8 cellular contexts compared by ENCODE assay signal in the genomic region with DNA sequence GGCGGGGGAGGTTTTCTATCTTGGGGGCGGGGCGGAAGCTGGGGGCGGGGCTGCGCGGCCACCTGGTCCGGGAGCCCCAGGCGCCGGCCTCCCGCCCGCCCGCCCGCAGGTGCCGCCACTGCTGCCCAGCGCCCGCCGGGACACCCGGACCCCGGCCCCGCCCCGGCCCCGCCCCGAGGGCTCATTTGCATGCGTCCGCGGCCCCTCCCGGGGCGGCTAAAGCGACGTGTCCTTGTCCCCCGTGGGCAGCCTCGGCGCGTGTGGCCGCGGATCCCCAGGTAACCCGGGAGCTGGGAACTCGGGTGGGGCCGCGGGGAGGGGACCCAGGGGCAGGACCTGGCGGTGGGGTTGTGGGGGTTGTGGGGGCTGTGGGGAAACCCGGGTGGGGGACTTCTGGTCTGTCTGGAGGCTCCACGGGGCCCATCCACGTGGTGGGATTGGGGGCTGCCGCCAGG. TPM values are rescaled to one million over a fixed set of nuclear protein-coding genes. Genes with fewer than 3 reads are reported as not detected.
DNase-seq lines count a peak whose midpoint lies in the region; ATAC-seq, FAIRE-seq and TF ChIP-seq lines count a peak whose summit lies in the region.

A gene (plus strand): TSS at position 219 of the 455 bp plus-strand sequence. CDS start 871 bp downstream, outside the sequence.

- H3K36me3 ChIP-seq in ACC112 (ENCODE audit: insufficient read depth, low read length) (no peaks in the 10 kb centered on the region), PC-3 (ENCODE audit: low read depth, low read length) (no peaks in the 10 kb centered on the region), colonic mucosa (peaks cover 3% of the 10 kb centered on the region)

- H3K4me1 ChIP-seq in ACC112 (ENCODE audit: control insufficient read depth, insufficient read depth, low read length, unreplicated experiment) (no peaks in the 10 kb centered on the region), PC-3 (ENCODE audit: insufficient read depth, low read length) (no peaks in the 10 kb centered on the region), colonic mucosa (no peaks in the 10 kb centered on the region)

- no peak within 1 kb of the TSS for H3K27ac ChIP-seq in ACC112 (ENCODE audit: low read depth, low read length)
- H3K27ac ChIP-seq in PC-3 (ENCODE audit: low read length): no peak within 1 kb of the TSS
- H3K27ac ChIP-seq in colonic mucosa: no peak within 1 kb of the TSS

- H2AFZ ChIP-seq in ACC112 (ENCODE audit: low read length, unreplicated experiment) (no peak within 1 kb of the TSS), PC-3 (ENCODE audit: low read length) (peak within 1 kb of the TSS; percentile 26; the same call in 1 of the 2 replicates)

- H3K27me3 ChIP-seq in ACC112 (ENCODE audit: insufficient read depth, low read length) (no peaks in the 10 kb centered on the region), PC-3 (ENCODE audit: low read length) (no peaks in the 10 kb centered on the region), colonic mucosa (no peaks in the 10 kb centered on the region)

- POLR2A ChIA-PET in PC-3 (lab: Charles Lee; ENCODE audit: unreplicated experiment): no interaction called here

- H3K4me3 ChIP-seq in ACC112 (ENCODE audit: low read depth, low read length) (0 out of 2 replicates have a peak within 1 kb of the TSS, but pooled peaks have one; percentile 25), PC-3 (ENCODE audit: low read length) (peak within 1 kb of the TSS; percentile 61), colonic mucosa (peak within 1 kb of the TSS; percentile 31)

- no peaks in the 10 kb centered on the region for H3K9me3 ChIP-seq in PC-3 (ENCODE audit: low read length)
- H3K9me3 ChIP-seq in colonic mucosa: no peaks in the 10 kb centered on the region

- peak within 1 kb of the TSS; percentile 84 for H3K4me2 ChIP-seq in PC-3 (ENCODE audit: low read length)

- in situ Hi-C loops in GM18951 (cut with MboI; ENCODE audit: low sequenced_read_pairs, unreplicated experiment): no loop called here

- no peak for TF ChIP-seq CTCF in PC-3 (conservative IDR thresholded peaks at IDR 0.05; ENCODE audit: low read depth, low read length)
- no peak for TF ChIP-seq CTCF in colonic mucosa (IDR thresholded peaks at IDR 0.05)

- peak within 1 kb of the TSS; percentile 35 for H3K9ac ChIP-seq in PC-3 (ENCODE audit: low read length)
- H3K9ac ChIP-seq in colonic mucosa (ENCODE audit: low read depth in 2 of 2, low read length in 2 of 2): peak within 1 kb of the TSS; percentile 40 to 50

- FAIRE-seq in urothelium cell line (lab: Jason Lieb, UNC): no peak

- peak; percentile 29 for TF ChIP-seq POLR2A in GM18951 (IDR thresholded peaks at IDR 0.05; ENCODE audit: extremely low read depth, insufficient read depth, insufficient read length)

- BruUV-seq in PC-3 (replicated peaks; lab: Mats Ljungman, UMichigan): no TSS peak

- CTCF ChIA-PET in PC-3 (lab: Charles Lee): no interaction called here

- DNase-seq in PC-3 (peak; percentile 52), colonic mucosa (peak; percentile 73), mesenteric fat pad (ENCODE audit: low spot score) (peak; percentile 86), urothelium cell line (ENCODE audit: low spot score) (peak; percentile 67), NCI-H446 (lab: John Stamatoyannopoulos, UW) (no peak)

- H4K20me1 ChIP-seq in PC-3 (ENCODE audit: low read length): no peaks in the 10 kb centered on the region

- ATAC-seq in PC-3 (peak; percentile 68), HG03175 (IDR thresholded peaks at IDR 0.05; ENCODE audit: unreplicated experiment) (no peak)

- H3K79me2 ChIP-seq in ACC112 (ENCODE audit: control insufficient read depth, insufficient read depth, low read length, unreplicated experiment): no peaks in the 10 kb centered on the region
- no peaks in the 10 kb centered on the region for H3K79me2 ChIP-seq in PC-3 (ENCODE audit: low read length)

- no peaks in the 10 kb centered on the region for H3K9me2 ChIP-seq in PC-3 (replicated peaks; ENCODE audit: low read length)

- intact Hi-C loops in PC-3 (cut with micrococcal nuclease): no loop called here
- intact Hi-C loops in colonic mucosa (cut with DNase I): no loop called here

- no peaks in the 10 kb centered on the region for H3F3A ChIP-seq in PC-3 (ENCODE audit: low read length, unreplicated experiment)

RNA-seq across cellular contexts. Expression of the gene that starts here (rescaled TPM):
- total RNA-seq in PC-3 (2014; rRNA removed): 12.0 and 13.9 TPM in 2 replicates
- 1 to 10 TPM in 1 of 2 donors, under 1 TPM in 1; 0.67 to 2.4 TPM for total RNA-seq in colonic mucosa
- total RNA-seq in mesenteric fat pad: 0.67 TPM

Comparison
In these comparisons a context has a peak if more than half of its experiments do, and no peak if none do; other contexts are left out.
1. Peak in DNase-seq in mesenteric fat pad; RNA of the gene not detected or under 1 TPM.
2. DNase-seq: peak in PC-3 (single experiment), colonic mucosa (single experiment) and urothelium cell line (single experiment); none in NCI-H446 (0 of 2).
3. Peak in every context shown above with its lines, with median percentiles within 50 percentile points of each other: H3K4me3 ChIP-seq.